ENCODE assay signal across 12 cellular contexts in genomic region chrX:133698298-133698697, GRCh38.
DNase-seq lines count a peak whose midpoint lies in the region; ATAC-seq and TF ChIP-seq lines count a peak whose summit lies in the region.
"Had no signal": no experiment of that assay in that cellular context is flagged by ENCODE, and none has a peak within 500 bp of the region (broad histone marks: within the 10 kb centered on the region; RNA-seq: fewer than 3 reads in every experiment).

No MANE protein-coding gene starts in this region.

- H3K9me3 Mint-ChIP-seq in MCF 10A (ENCODE audit: unreplicated experiment) (no peaks in the 10 kb centered on the region), WTC11 (no peaks in the 10 kb centered on the region; the same call in 1 of the 2 replicates), type B pancreatic cell (peaks cover 3% of the 10 kb centered on the region)

- H4K20me1 ChIP-seq in hepatocyte (ENCODE audit: insufficient read depth, poor library complexity, severe bottlenecking), result no peaks in the 10 kb centered on the region

- H3K4me3 Mint-ChIP-seq in MCF 10A (ENCODE audit: unreplicated experiment) (no peak overlapping the region), WTC11 (0 out of 2 replicates have a peak overlapping the region, but pooled peaks have one; percentile 27), type B pancreatic cell (no peak overlapping the region)
- H3K4me3 Mint-ChIP-seq: B cell had no signal

- H3K27me3 Mint-ChIP-seq in MCF 10A (ENCODE audit: insufficient read depth, unreplicated experiment), result peaks cover 81% of the 10 kb centered on the region
- peaks cover 13% of the 10 kb centered on the region for H3K27me3 Mint-ChIP-seq in WTC11 (ENCODE audit: low read depth)
- H3K27me3 Mint-ChIP-seq in type B pancreatic cell, result no peaks in the 10 kb centered on the region

- intact Hi-C loops in MCF 10A (cut with micrococcal nuclease) (no loop called here), breast epithelium (cut with DNase I; ENCODE audit: low total_unique reads) (loop anchor here (10.0 kb wide), 1 partner anchor 1493 kb away; no protein-coding TSS in a partner anchor)

- peak; percentile 20 for DNase-seq in MCF 10A (ENCODE audit: unreplicated experiment)
- DNase-seq in breast epithelium (ENCODE audit: low spot score in 2 of 2), result no peak
- DNase-seq in WTC11 (ENCODE audit: low spot score), result no peak
- DNase-seq in hepatocyte (ENCODE audit: low spot score), result no peak
- no peak for DNase-seq in type B pancreatic cell (ENCODE audit: extremely low spot score, unreplicated experiment)
- no peak for DNase-seq in NCI-H1436 treated with DMSO at 0.1 percent for 48 hours (lab: John Stamatoyannopoulos, UW)
- no peak for DNase-seq in NOMO-1 treated with dmso at 0.1 percent for 144 hours (lab: John Stamatoyannopoulos, UW; ENCODE audit: unreplicated experiment)
- DNase-seq in cerebellar nuclear complex (lab: John Stamatoyannopoulos, UW), result no peak
- DNase-seq: activated effector memory CD4-positive, alpha-beta T cell treated with anti-CD3 and anti-CD28 coated beads, Interleukin-2, amount 50 U/mL, for 16 hours; MM.1S had no signal

- TF ChIP-seq POLR2A in breast epithelium (IDR thresholded peaks at IDR 0.05), result no peak

- no peaks in the 10 kb centered on the region for H3K79me2 ChIP-seq in hepatocyte

- H3K9me3 ChIP-seq in breast epithelium, result no peaks in the 10 kb centered on the region
- no peaks in the 10 kb centered on the region for H3K9me3 ChIP-seq in hepatocyte (ENCODE audit: low read depth)

- no peaks in the 10 kb centered on the region for H3K4me1 Mint-ChIP-seq in MCF 10A (ENCODE audit: insufficient read depth, unreplicated experiment)
- H3K4me1 Mint-ChIP-seq in WTC11, result peaks cover 41% of the 10 kb centered on the region
- peaks cover 45% of the 10 kb centered on the region for H3K4me1 Mint-ChIP-seq in type B pancreatic cell (ENCODE audit: unreplicated experiment)
- H3K4me1 Mint-ChIP-seq: B cell had no signal

- 37% methylated on average over 2 of the region's 2 CpGs for WGBS in hepatocyte (ENCODE audit: low lambda C conversion rate, missing lambda C conversion rate)

- CTCF ChIA-PET in MCF 10A (lab: Yijun Ruan, JAX), result interaction anchor here (0.6 to 2.1 kb wide), 14 partner anchors 9 to 1201 kb away, joined by 3 to 7 read pairs (median 4); no protein-coding TSS in a partner anchor
- CTCF ChIA-PET in WTC11 (lab: Charles Lee), result interaction anchor here (1.0 to 2.2 kb wide), 6 partner anchors 11 to 328 kb away, joined by 3 to 9 read pairs (median 6); no protein-coding TSS in a partner anchor

- H3K9me2 ChIP-seq in hepatocyte (replicated peaks; ENCODE audit: insufficient read depth), result no peaks in the 10 kb centered on the region

- H3K27ac ChIP-seq in breast epithelium (no peak overlapping the region), hepatocyte (no peak overlapping the region)
- H3K27ac ChIP-seq: VCaP had no signal

- H3K4me2 ChIP-seq in hepatocyte, result no peak overlapping the region

- ATAC-seq in WTC11, result peak; percentile 43

- H3K4me1 ChIP-seq in breast epithelium, result no peaks in the 10 kb centered on the region
- no peaks in the 10 kb centered on the region for H3K4me1 ChIP-seq in hepatocyte (ENCODE audit: insufficient read depth)

- POLR2A ChIA-PET in MCF 10A (lab: Yijun Ruan, JAX) (no interaction called here), WTC11 (lab: Charles Lee) (no interaction called here)

- H3K4me3 ChIP-seq in breast epithelium (no peak overlapping the region), hepatocyte (no peak overlapping the region)

- TF ChIP-seq CTCF in MCF 10A (IDR thresholded peaks at IDR 0.05; ENCODE audit: unreplicated experiment) (peak; percentile 14), breast epithelium (IDR thresholded peaks at IDR 0.05) (no peak), WTC11 (IDR thresholded peaks at IDR 0.05) (no peak), hepatocyte (IDR thresholded peaks at IDR 0.05; ENCODE audit: poor library complexity) (peak; percentile 20), type B pancreatic cell (conservative IDR thresholded peaks at IDR 0.05) (peak; percentile 35)

- H3K27ac Mint-ChIP-seq in MCF 10A (ENCODE audit: low read depth, unreplicated experiment) (no peak overlapping the region), WTC11 (no peak overlapping the region), type B pancreatic cell (no peak overlapping the region)
- H3K27ac Mint-ChIP-seq: B cell had no signal

- H3K27me3 ChIP-seq in breast epithelium, result peaks cover 0 to 8% of the 10 kb centered on the region in 2 donors
- H3K27me3 ChIP-seq in hepatocyte, result no peaks in the 10 kb centered on the region

- BruUV-seq in MCF 10A (replicated peaks; lab: Mats Ljungman, UMichigan), result no TSS peak

- no peak overlapping the region for H2AFZ ChIP-seq in hepatocyte

- H3K36me3 Mint-ChIP-seq in MCF 10A (ENCODE audit: insufficient read depth, unreplicated experiment) (no peaks in the 10 kb centered on the region), WTC11 (no peaks in the 10 kb centered on the region), type B pancreatic cell (peaks cover 31% of the 10 kb centered on the region)

- H3K36me3 ChIP-seq in breast epithelium (no peaks in the 10 kb centered on the region), hepatocyte (replicated peaks; ENCODE audit: insufficient read depth, low read depth) (no peaks in the 10 kb centered on the region)

TF ChIP-seq in WTC11, 78 proteins besides CTCF, POLR2A, EP300 and RAD21 (continues in another document):
- TF ChIP-seq ZNF121 (CRISPR knock-in tag; IDR thresholded peaks at IDR 0.05) (no peak), ETV6 (CRISPR knock-in tag; IDR thresholded peaks at IDR 0.05) (no peak), EMX1 (CRISPR knock-in tag; IDR thresholded peaks at IDR 0.05) (no peak), CBFB (CRISPR knock-in tag; IDR thresholded peaks at IDR 0.05; ENCODE audit: low read depth) (no peak), E2F4 (CRISPR knock-in tag; IDR thresholded peaks at IDR 0.05; ENCODE audit: borderline replicate concordance, low read depth) (no peak), ZNF532 (CRISPR knock-in tag; IDR thresholded peaks at IDR 0.05; ENCODE audit: borderline replicate concordance) (no peak), AR (CRISPR knock-in tag; IDR thresholded peaks at IDR 0.05) (no peak)

Comparison
In these comparisons a context has a peak if more than half of its experiments do, and no peak if none do; other contexts are left out.
1. CTCF ChIP-seq: peak in MCF 10A (single experiment), hepatocyte (single experiment) and type B pancreatic cell (single experiment); none in breast epithelium (0 of 3) and WTC11 (single experiment).